ENCODE assay signal across 10 cellular contexts in genomic region chr5:100746730-100747129, GRCh38.
DNase-seq lines count a peak whose midpoint lies in the region; ATAC-seq and TF ChIP-seq lines count a peak whose summit lies in the region.
"Had no signal": no experiment of that assay in that cellular context is flagged by ENCODE, and none has a peak within 500 bp of the region (broad histone marks: within the 10 kb centered on the region; RNA-seq: fewer than 3 reads in every experiment).

No MANE protein-coding gene starts in this region.

- H4K20me1 ChIP-seq in DND-41 (ENCODE audit: insufficient read depth, low read length): no peaks in the 10 kb centered on the region

- H3K27me3 ChIP-seq in DND-41 (ENCODE audit: insufficient read depth, low read length, poor library complexity): no peaks in the 10 kb centered on the region
- H3K27me3 ChIP-seq: transverse colon had no signal

- DNase-seq in DND-41: no peak
- DNase-seq in SKM-1 treated with dmso at 0.1 percent for 144 hours (lab: John Stamatoyannopoulos, UW; ENCODE audit: unreplicated experiment): peak; percentile 40
- DNase-seq in foreskin fibroblast: no peak
- no peak for DNase-seq in NCI-H1048 (lab: John Stamatoyannopoulos, UW)
- no peak for DNase-seq in activated naive CD4-positive, alpha-beta T cell (lab: John Stamatoyannopoulos, UW)
- no peak for DNase-seq in DMS 273 (lab: John Stamatoyannopoulos, UW; ENCODE audit: unreplicated experiment)
- DNase-seq: Calu3, transverse colon had no signal

- H3K36me3 ChIP-seq in DND-41 (ENCODE audit: insufficient read depth, low read length): no peaks in the 10 kb centered on the region
- H3K36me3 ChIP-seq: transverse colon had no signal

- TF ChIP-seq CTCF in DND-41 (IDR thresholded peaks at IDR 0.05; ENCODE audit: borderline replicate concordance, extremely low read depth, low read length, poor library complexity, severe bottlenecking): no peak
- TF ChIP-seq CTCF in foreskin fibroblast (IDR thresholded peaks at IDR 0.05; ENCODE audit: low read depth, low read length): no peak

- H3K9ac ChIP-seq in DND-41 (ENCODE audit: low read depth, low read length): peak overlapping the region; percentile 16

- peak; percentile 87 for ATAC-seq in DND-41 (ENCODE audit: insufficient read depth, low read depth)
- peak; percentile 73 for ATAC-seq in GM19397 (IDR thresholded peaks at IDR 0.05; ENCODE audit: unreplicated experiment)
- peak; percentile 92 for ATAC-seq in HG03095 (IDR thresholded peaks at IDR 0.05; ENCODE audit: unreplicated experiment)

- H2AFZ ChIP-seq in DND-41 (ENCODE audit: low read depth, low read length): peak overlapping the region; percentile 67

- peak overlapping the region in 1 of 2 experiments; percentile 28; a peak in 1 of 4 replicates for H3K4me3 ChIP-seq in DND-41 (ENCODE audit: low read depth in 1 of 2, low read length in 2 of 2)
- no peak overlapping the region for H3K4me3 ChIP-seq in foreskin fibroblast (ENCODE audit: low read depth in 1 of 2, low read length in 2 of 2)
- H3K4me3 ChIP-seq: transverse colon had no signal

- H3K4me1 ChIP-seq in DND-41 (ENCODE audit: insufficient read depth, low read length): peaks cover 14% of the 10 kb centered on the region
- H3K4me1 ChIP-seq: transverse colon had no signal

- peak overlapping the region; percentile 44 for H3K4me2 ChIP-seq in DND-41 (ENCODE audit: insufficient read depth, low read length)

- no peaks in the 10 kb centered on the region for H3K79me2 ChIP-seq in DND-41 (ENCODE audit: insufficient read depth, low read length)

- H3K27ac ChIP-seq in DND-41 (ENCODE audit: low read length): peak overlapping the region; percentile 55
- H3K27ac ChIP-seq: transverse colon had no signal

- no peaks in the 10 kb centered on the region for H3K9me3 ChIP-seq in DND-41 (ENCODE audit: insufficient read depth, low read length, severe bottlenecking)
- H3K9me3 ChIP-seq: transverse colon had no signal
